In genomic region chr6:26388014-26388413, GRCh38 we compare ENCODE assay signal across 19 cellular contexts. TPM values are rescaled to one million over a fixed set of nuclear protein-coding genes. Genes with fewer than 3 reads are reported as not detected.
DNase-seq lines count a peak whose midpoint lies in the region; ATAC-seq and TF ChIP-seq lines count a peak whose summit lies in the region.
"Had no signal": no experiment of that assay in that cellular context is flagged by ENCODE, and none has a peak within 500 bp of the region (broad histone marks: within the 10 kb centered on the region; RNA-seq: fewer than 3 reads in every experiment).

No MANE protein-coding gene starts in this region.

- H3K4me3 ChIP-seq in PC-3 (ENCODE audit: low read length) (no peak overlapping the region), skeletal muscle satellite cell (ENCODE audit: low read length) (no peak overlapping the region)
- H3K4me3 ChIP-seq: esophagus muscularis mucosa, gastroesophageal sphincter had no signal

- CTCF ChIA-PET in PC-3 (lab: Charles Lee), result no interaction called here

- no peak overlapping the region for H3K4me2 ChIP-seq in PC-3 (ENCODE audit: low read length)
- H3K4me2 ChIP-seq in skeletal muscle satellite cell (ENCODE audit: low read length), result peak overlapping the region; percentile 9

- BruUV-seq in PC-3 (replicated peaks; lab: Mats Ljungman, UMichigan), result no TSS peak

- TF ChIP-seq CTCF in PC-3 (conservative IDR thresholded peaks at IDR 0.05; ENCODE audit: low read depth, low read length), result no peak

- POLR2A ChIA-PET in PC-3 (lab: Charles Lee; ENCODE audit: unreplicated experiment), result no interaction called here

- H3K79me2 ChIP-seq in PC-3 (ENCODE audit: low read length), result no peaks in the 10 kb centered on the region

- H2AFZ ChIP-seq in PC-3 (ENCODE audit: low read length), result no peak overlapping the region

- no peak for ATAC-seq in PC-3
- ATAC-seq in GM18505 (IDR thresholded peaks at IDR 0.05; ENCODE audit: unreplicated experiment), result no peak
- ATAC-seq: gastroesophageal sphincter, HCT116, SK-N-SH treated with all-trans-retinoic acid at 6 μM for 48 hours had no signal

- intact Hi-C loops in PC-3 (cut with micrococcal nuclease), result no loop called here
- intact Hi-C loops in cardiac septum (cut with DNase I), result no loop called here

- H3K9me3 ChIP-seq in PC-3 (ENCODE audit: low read length) (no peaks in the 10 kb centered on the region), skeletal muscle satellite cell (replicated peaks; ENCODE audit: low read length) (no peaks in the 10 kb centered on the region)
- H3K9me3 ChIP-seq: esophagus muscularis mucosa, gastroesophageal sphincter had no signal

- no peaks in the 10 kb centered on the region for H3F3A ChIP-seq in PC-3 (ENCODE audit: low read length, unreplicated experiment)

- H4K20me1 ChIP-seq in PC-3 (ENCODE audit: low read length), result no peaks in the 10 kb centered on the region

- DNase-seq in Daoy (ENCODE audit: low read depth), result peak; percentile 34
- peak; percentile 11 for DNase-seq in PC-3
- DNase-seq in glomerular visceral epithelial cell (ENCODE audit: extremely low spot score), result peak; percentile 59
- no peak for DNase-seq in NCI-H345 treated with DMSO at 0.1 percent for 48 hours (lab: John Stamatoyannopoulos, UW; ENCODE audit: unreplicated experiment)
- no peak for DNase-seq in cardiac septum (ENCODE audit: low spot score)
- DNase-seq: activated CD4-positive, alpha-beta T cell treated with anti-CD3 and anti-CD28 coated beads, Interleukin-2, amount 10 ng/mL, durations not matched to agents 24 days and 14 days; activated CD8-positive, alpha-beta memory T cell treated with anti-CD3 and anti-CD28 coated beads, Interleukin-2, amount 50 U/mL, for 4 hours; activated effector memory CD4-positive, alpha-beta T cell treated with anti-CD3 and anti-CD28 coated beads, Interleukin-2, amount 50 U/mL, for 16 hours; caudate nucleus; GF-D8; midbrain; NCI-H1694; stimulated activated naive CD4-positive, alpha-beta T cell had no signal

- H3K9ac ChIP-seq in PC-3 (ENCODE audit: low read length), result no peak overlapping the region
- H3K9ac ChIP-seq in skeletal muscle satellite cell (ENCODE audit: low read depth, low read length), result no peak overlapping the region

- peaks cover 2% of the 10 kb centered on the region; the same call in 1 of the 2 replicates for H3K36me3 ChIP-seq in PC-3 (ENCODE audit: low read depth, low read length)
- H3K36me3 ChIP-seq in skeletal muscle satellite cell (ENCODE audit: insufficient read depth, low read length), result peaks cover 6% of the 10 kb centered on the region

- no peak overlapping the region for H3K27ac ChIP-seq in PC-3 (ENCODE audit: low read length)
- H3K27ac ChIP-seq: esophagus muscularis mucosa, gastroesophageal sphincter had no signal

- no peaks in the 10 kb centered on the region for H3K9me2 ChIP-seq in PC-3 (replicated peaks; ENCODE audit: low read length)

- H3K27me3 ChIP-seq in PC-3 (ENCODE audit: low read length) (no peaks in the 10 kb centered on the region), skeletal muscle satellite cell (ENCODE audit: control insufficient read depth, insufficient read depth, low read length) (no peaks in the 10 kb centered on the region)
- H3K27me3 ChIP-seq: esophagus muscularis mucosa, gastroesophageal sphincter had no signal

- no peak for TF ChIP-seq POLR2A in GM18505 (IDR thresholded peaks at IDR 0.05; ENCODE audit: borderline replicate concordance, extremely low read depth, insufficient read depth, insufficient read length)

- H3K4me1 ChIP-seq in PC-3 (ENCODE audit: insufficient read depth, low read length) (peaks cover 11% of the 10 kb centered on the region), skeletal muscle satellite cell (ENCODE audit: control insufficient read depth, insufficient read depth, low read length) (peaks cover 20% of the 10 kb centered on the region)

RNA-seq across cellular contexts. Expression of gene BTN2A2, which starts 5.1 kb away (rescaled TPM):
- 8.4 and 14.3 TPM in 2 replicates for total RNA-seq in Daoy (2014; rRNA removed; shearing (Covaris generic))
- total RNA-seq in PC-3 (2014; rRNA removed), result 9.1 and 11.4 TPM in 2 replicates
- total RNA-seq in skeletal muscle satellite cell (2012; rRNA removed), result 4.6 and 5.7 TPM in 2 replicates
- 2.8 TPM for total RNA-seq in cardiac septum

RNA-seq across cellular contexts. Expression of gene BTN3A1, which starts 14.1 kb away (rescaled TPM):
- 10.3 and 16.1 TPM in 2 replicates for total RNA-seq in Daoy (2014; rRNA removed; shearing (Covaris generic))
- 4.5 and 5.4 TPM in 2 replicates for total RNA-seq in PC-3 (2014; rRNA removed)
- 7.2 and 10.6 TPM in 2 replicates for total RNA-seq in skeletal muscle satellite cell (2012; rRNA removed)
- 7.4 TPM for total RNA-seq in cardiac septum

RNA-seq across cellular contexts. Expression of gene BTN3A2, which starts 23.0 kb away (rescaled TPM):
- total RNA-seq in Daoy (2014; rRNA removed; shearing (Covaris generic)), result 18.3 and 26.2 TPM in 2 replicates
- total RNA-seq in PC-3 (2014; rRNA removed), result 2.4 and 5.4 TPM in 2 replicates
- total RNA-seq in skeletal muscle satellite cell (2012; rRNA removed), result 14.2 and 14.4 TPM in 2 replicates
- 9.2 TPM for total RNA-seq in cardiac septum

RNA-seq across cellular contexts. Expression of gene BTN3A3, which starts 52.3 kb away (rescaled TPM):
- total RNA-seq in Daoy (2014; rRNA removed; shearing (Covaris generic)), result 2.4 and 6.9 TPM in 2 replicates
- total RNA-seq in PC-3 (2014; rRNA removed) (5.0 and 10.1 TPM in 2 replicates), cardiac septum (8.5 TPM)
- total RNA-seq in skeletal muscle satellite cell (2012; rRNA removed), result 9.0 and 11.9 TPM in 2 replicates

Comparison
In these comparisons a context has a peak if more than half of its experiments do, and no peak if none do; other contexts are left out.
1. DNase-seq: peak in Daoy (single experiment), PC-3 (single experiment) and glomerular visceral epithelial cell (single experiment); none in NCI-H345 treated with DMSO at 0.1 percent for 48 hours (single experiment) and cardiac septum (single experiment).